1 cellular context compared by ENCODE assay signal in genomic region chr20:62407221-62407992, GRCh38.
TF ChIP-seq lines count a peak whose summit lies in the region.

A gene with protein sequence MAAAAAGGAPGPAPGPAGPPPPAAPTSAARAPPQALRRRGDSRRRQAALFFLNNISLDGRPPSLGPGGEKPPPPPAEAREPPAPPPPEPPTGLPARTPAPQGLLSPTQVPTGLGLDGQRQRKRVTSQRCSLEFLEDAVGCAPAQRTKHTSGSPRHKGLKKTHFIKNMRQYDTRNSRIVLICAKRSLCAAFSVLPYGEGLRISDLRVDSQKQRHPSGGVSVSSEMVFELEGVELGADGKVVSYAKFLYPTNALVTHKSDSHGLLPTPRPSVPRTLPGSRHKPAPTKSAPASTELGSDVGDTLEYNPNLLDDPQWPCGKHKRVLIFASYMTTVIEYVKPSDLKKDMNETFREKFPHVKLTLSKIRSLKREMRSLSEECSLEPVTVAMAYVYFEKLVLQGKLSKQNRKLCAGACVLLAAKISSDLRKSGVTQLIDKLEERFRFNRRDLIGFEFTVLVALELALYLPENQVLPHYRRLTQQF (minus strand): TSS chr20:62407285. CDS start chr20:62407276, 9 bp downstream.

TF ChIP-seq in HepG2, 621 proteins besides CTCF, POLR2A, EP300 and RAD21 (continued from another document and continues in another):
- TF ChIP-seq, protein P1, sequence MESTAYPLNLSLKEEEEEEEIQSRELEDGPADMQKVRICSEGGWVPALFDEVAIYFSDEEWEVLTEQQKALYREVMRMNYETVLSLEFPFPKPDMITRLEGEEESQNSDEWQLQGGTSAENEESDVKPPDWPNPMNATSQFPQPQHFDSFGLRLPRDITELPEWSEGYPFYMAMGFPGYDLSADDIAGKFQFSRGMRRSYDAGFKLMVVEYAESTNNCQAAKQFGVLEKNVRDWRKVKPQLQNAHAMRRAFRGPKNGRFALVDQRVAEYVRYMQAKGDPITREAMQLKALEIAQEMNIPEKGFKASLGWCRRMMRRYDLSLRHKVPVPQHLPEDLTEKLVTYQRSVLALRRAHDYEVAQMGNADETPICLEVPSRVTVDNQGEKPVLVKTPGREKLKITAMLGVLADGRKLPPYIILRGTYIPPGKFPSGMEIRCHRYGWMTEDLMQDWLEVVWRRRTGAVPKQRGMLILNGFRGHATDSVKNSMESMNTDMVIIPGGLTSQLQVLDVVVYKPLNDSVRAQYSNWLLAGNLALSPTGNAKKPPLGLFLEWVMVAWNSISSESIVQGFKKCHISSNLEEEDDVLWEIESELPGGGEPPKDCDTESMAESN (CRISPR knock-in tag; conservative IDR thresholded peaks at IDR 0.05): peak; percentile 93
- TF ChIP-seq TBL1XR1 (IDR thresholded peaks at IDR 0.05; ENCODE audit: borderline replicate concordance, low read length, partially characterized antibody) (no peak), ZNF382 (CRISPR knock-in tag; IDR thresholded peaks at IDR 0.05; ENCODE audit: borderline replicate concordance) (no peak), ATRX (CRISPR knock-in tag; IDR thresholded peaks at IDR 0.05; ENCODE audit: borderline replicate concordance) (no peak), RELA (CRISPR knock-in tag; IDR thresholded peaks at IDR 0.05) (no peak), MEIS2 (CRISPR knock-in tag; IDR thresholded peaks at IDR 0.05) (peak; percentile 96), SRSF9 (IDR thresholded peaks at IDR 0.05; ENCODE audit: borderline replicate concordance, insufficient read depth, low read depth, low read length, poor library complexity, severe bottlenecking) (no peak), ZNF337 (CRISPR knock-in tag; IDR thresholded peaks at IDR 0.05; ENCODE audit: borderline replicate concordance, low read depth) (0 out of 2 replicates have a peak, but pooled peaks have one; percentile 69), MLLT10 (CRISPR knock-in tag; IDR thresholded peaks at IDR 0.05) (peak; percentile 51; the same call in 1 of the 2 replicates), ZNF234 (CRISPR knock-in tag; conservative IDR thresholded peaks at IDR 0.05) (peak; percentile 83; the same call in 1 of the 2 replicates), NR3C1 (CRISPR knock-in tag; IDR thresholded peaks at IDR 0.05) (0 out of 2 replicates have a peak, but pooled peaks have one; percentile 11), POLR2G (IDR thresholded peaks at IDR 0.05; ENCODE audit: low read depth, low read length) (no peak), ZBTB8A (CRISPR knock-in tag; IDR thresholded peaks at IDR 0.05; ENCODE audit: borderline replicate concordance, low read depth) (peak; percentile 68; the same call in 1 of the 2 replicates), HNRNPK (IDR thresholded peaks at IDR 0.05; ENCODE audit: low read depth, low read length, poor library complexity, severe bottlenecking) (peak; percentile 34), FOXK1 (CRISPR knock-in tag; IDR thresholded peaks at IDR 0.05; ENCODE audit: borderline replicate concordance, low read depth) (peak; percentile 66; the same call in 1 of the 2 replicates), ZNF468 (CRISPR knock-in tag; IDR thresholded peaks at IDR 0.05) (no peak), TBX3 (IDR thresholded peaks at IDR 0.05; ENCODE audit: borderline replicate concordance) (peak; percentile 85), ZNF44 (CRISPR knock-in tag; IDR thresholded peaks at IDR 0.05) (no peak; the same call in 1 of the 2 replicates), ATF7 (IDR thresholded peaks at IDR 0.05) (no peak), ATF7 (CRISPR knock-in tag; IDR thresholded peaks at IDR 0.05) (peak; percentile 83), MYC (CRISPR knock-in tag; IDR thresholded peaks at IDR 0.05; ENCODE audit: borderline replicate concordance) (peak; percentile 79), MAFG (CRISPR knock-in tag; IDR thresholded peaks at IDR 0.05) (peak; percentile 61; the same call in 1 of the 2 replicates), ZNF296 (CRISPR knock-in tag; conservative IDR thresholded peaks at IDR 0.05) (peak; percentile 78; the same call in 1 of the 2 replicates), ZNF317 (CRISPR knock-in tag; IDR thresholded peaks at IDR 0.05) (peak; percentile 85), ATF7-NPFF (CRISPR knock-in tag; IDR thresholded peaks at IDR 0.05; ENCODE audit: low read depth) (peak; percentile 92; the same call in 1 of the 2 replicates), RBAK (CRISPR knock-in tag; IDR thresholded peaks at IDR 0.05) (0 out of 2 replicates have a peak, but pooled peaks have one; percentile 6), BCL3 (CRISPR knock-in tag; IDR thresholded peaks at IDR 0.05) (peak; percentile 97), ZXDC (CRISPR knock-in tag; IDR thresholded peaks at IDR 0.05) (peak; percentile 77; the same call in 1 of the 2 replicates), ZBTB3 (CRISPR knock-in tag; IDR thresholded peaks at IDR 0.05; ENCODE audit: borderline replicate concordance, low read depth) (peak; percentile 94; the same call in 1 of the 2 replicates), HOXA7 (CRISPR knock-in tag; IDR thresholded peaks at IDR 0.05) (no peak), ZNF33A (CRISPR knock-in tag; IDR thresholded peaks at IDR 0.05; ENCODE audit: borderline replicate concordance) (peak; percentile 85; the same call in 1 of the 2 replicates), ARHGAP35 (CRISPR knock-in tag; IDR thresholded peaks at IDR 0.05; ENCODE audit: borderline replicate concordance) (peak; percentile 87), PHF20 (CRISPR knock-in tag; IDR thresholded peaks at IDR 0.05) (0 out of 2 replicates have a peak, but pooled peaks have one; percentile 55), ZNF598 (CRISPR knock-in tag; IDR thresholded peaks at IDR 0.05; ENCODE audit: borderline replicate concordance) (peak; percentile 90; the same call in 1 of the 2 replicates), XBP1 (CRISPR knock-in tag; IDR thresholded peaks at IDR 0.05) (0 out of 2 replicates have a peak, but pooled peaks have one; percentile 36), ZNF782 (CRISPR knock-in tag; IDR thresholded peaks at IDR 0.05; ENCODE audit: borderline replicate concordance) (peak; percentile 89; the same call in 1 of the 2 replicates), ZNF629 (CRISPR knock-in tag; conservative IDR thresholded peaks at IDR 0.05) (peak; percentile 69), ZFP36 (IDR thresholded peaks at IDR 0.05; ENCODE audit: borderline replicate concordance, low read depth, low read length, partially characterized antibody) (no peak), ISL2 (CRISPR knock-in tag; IDR thresholded peaks at IDR 0.05) (peak; percentile 89), RXRA (CRISPR knock-in tag; IDR thresholded peaks at IDR 0.05) (peak; percentile 85; the same call in 1 of the 2 replicates), DPF2 (CRISPR knock-in tag; IDR thresholded peaks at IDR 0.05; ENCODE audit: borderline replicate concordance, low read depth) (peak; percentile 63; the same call in 1 of the 2 replicates), NR2F6 (IDR thresholded peaks at IDR 0.05) (no peak), NR2F6 (CRISPR knock-in tag; IDR thresholded peaks at IDR 0.05) (peak; percentile 32; the same call in 1 of the 2 replicates), ZBTB46 (CRISPR knock-in tag; IDR thresholded peaks at IDR 0.05; ENCODE audit: borderline replicate concordance) (peak; percentile 88; the same call in 1 of the 2 replicates), ZBTB1 (CRISPR knock-in tag; IDR thresholded peaks at IDR 0.05; ENCODE audit: borderline replicate concordance) (no peak), SRSF1 (optimal IDR thresholded peaks at IDR 0.05; ENCODE audit: low read depth, low read length) (no peak), HDAC1 (CRISPR knock-in tag; IDR thresholded peaks at IDR 0.05) (peak; percentile 89)
- TF ChIP-seq, protein P2, sequence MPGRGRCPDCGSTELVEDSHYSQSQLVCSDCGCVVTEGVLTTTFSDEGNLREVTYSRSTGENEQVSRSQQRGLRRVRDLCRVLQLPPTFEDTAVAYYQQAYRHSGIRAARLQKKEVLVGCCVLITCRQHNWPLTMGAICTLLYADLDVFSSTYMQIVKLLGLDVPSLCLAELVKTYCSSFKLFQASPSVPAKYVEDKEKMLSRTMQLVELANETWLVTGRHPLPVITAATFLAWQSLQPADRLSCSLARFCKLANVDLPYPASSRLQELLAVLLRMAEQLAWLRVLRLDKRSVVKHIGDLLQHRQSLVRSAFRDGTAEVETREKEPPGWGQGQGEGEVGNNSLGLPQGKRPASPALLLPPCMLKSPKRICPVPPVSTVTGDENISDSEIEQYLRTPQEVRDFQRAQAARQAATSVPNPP (CRISPR knock-in tag; IDR thresholded peaks at IDR 0.05): peak; percentile 39; the same call in 1 of the 2 replicates
- TF ChIP-seq, protein P3, sequence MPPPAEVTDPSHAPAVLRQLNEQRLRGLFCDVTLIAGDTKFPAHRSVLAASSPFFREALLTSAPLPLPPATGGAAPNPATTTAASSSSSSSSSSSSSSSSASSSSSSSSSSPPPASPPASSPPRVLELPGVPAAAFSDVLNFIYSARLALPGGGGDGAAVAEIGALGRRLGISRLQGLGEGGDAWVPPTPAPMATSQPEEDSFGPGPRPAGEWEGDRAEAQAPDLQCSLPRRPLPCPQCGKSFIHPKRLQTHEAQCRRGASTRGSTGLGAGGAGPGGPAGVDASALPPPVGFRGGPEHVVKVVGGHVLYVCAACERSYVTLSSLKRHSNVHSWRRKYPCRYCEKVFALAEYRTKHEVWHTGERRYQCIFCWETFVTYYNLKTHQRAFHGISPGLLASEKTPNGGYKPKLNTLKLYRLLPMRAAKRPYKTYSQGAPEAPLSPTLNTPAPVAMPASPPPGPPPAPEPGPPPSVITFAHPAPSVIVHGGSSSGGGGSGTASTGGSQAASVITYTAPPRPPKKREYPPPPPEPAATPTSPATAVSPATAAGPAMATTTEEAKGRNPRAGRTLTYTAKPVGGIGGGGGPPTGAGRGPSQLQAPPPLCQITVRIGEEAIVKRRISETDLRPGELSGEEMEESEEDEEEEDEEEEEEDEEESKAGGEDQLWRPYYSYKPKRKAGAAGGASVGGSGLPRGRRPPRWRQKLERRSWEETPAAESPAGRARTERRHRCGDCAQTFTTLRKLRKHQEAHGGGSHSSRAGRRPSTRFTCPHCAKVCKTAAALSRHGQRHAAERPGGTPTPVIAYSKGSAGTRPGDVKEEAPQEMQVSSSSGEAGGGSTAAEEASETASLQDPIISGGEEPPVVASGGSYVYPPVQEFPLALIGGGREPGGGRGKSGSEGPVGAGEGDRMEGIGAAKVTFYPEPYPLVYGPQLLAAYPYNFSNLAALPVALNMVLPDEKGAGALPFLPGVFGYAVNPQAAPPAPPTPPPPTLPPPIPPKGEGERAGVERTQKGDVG (CRISPR knock-in tag; IDR thresholded peaks at IDR 0.05; ENCODE audit: borderline replicate concordance): peak; percentile 81; the same call in 1 of the 2 replicates
